19 cellular contexts compared by ENCODE assay signal in the genomic region with DNA sequence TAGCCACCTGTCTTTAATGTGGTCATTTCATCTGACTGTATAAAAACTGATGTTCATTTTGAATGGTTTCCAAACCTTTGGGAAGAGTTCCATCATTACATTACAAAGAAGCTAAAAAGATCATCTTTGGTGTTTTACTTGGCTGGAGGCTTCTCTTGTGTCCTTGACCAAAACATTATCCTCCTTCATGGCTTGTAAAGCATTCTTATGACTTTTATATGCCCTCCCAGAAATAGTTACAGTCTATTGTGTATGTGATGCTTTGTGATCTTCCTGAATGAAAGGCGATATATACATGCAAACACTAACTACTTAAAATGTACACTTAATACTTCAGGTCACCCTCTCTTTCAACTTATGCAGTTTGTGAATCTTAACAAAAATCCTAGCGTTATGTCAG.
A peak's percentile ranks its signal among the peaks of the same experiment; 100 is the strongest.
DNase-seq lines count a peak whose midpoint lies in the region; ATAC-seq and TF ChIP-seq lines count a peak whose summit lies in the region.
"Had no signal": no experiment of that assay in that cellular context is flagged by ENCODE, and none has a peak within 500 bp of the region (broad histone marks: within the 10 kb centered on the region; RNA-seq: fewer than 3 reads in every experiment).

No MANE protein-coding gene starts in this region.

- H3K4me3 Mint-ChIP-seq in progenitor cell of endocrine pancreas (ENCODE audit: low read depth) = peak overlapping the region; percentile 2
- no peak overlapping the region for H3K4me3 Mint-ChIP-seq in activated CD4-positive, alpha-beta memory T cell treated with anti-CD3 and anti-CD28 coated beads for 36 hours
- H3K4me3 Mint-ChIP-seq: CD4-positive, CD25-positive, alpha-beta regulatory T cell; CD8-positive, alpha-beta memory T cell; H9 had no signal

- H3K27me3 ChIP-seq in ascending aorta = no peaks in the 10 kb centered on the region
- H3K27me3 ChIP-seq in thoracic aorta (replicated peaks; ENCODE audit: insufficient read depth) = no peaks in the 10 kb centered on the region

- no peaks in the 10 kb centered on the region for H3K27me3 Mint-ChIP-seq in progenitor cell of endocrine pancreas
- H3K27me3 Mint-ChIP-seq in activated CD4-positive, alpha-beta memory T cell treated with anti-CD3 and anti-CD28 coated beads for 36 hours = peaks cover 17% of the 10 kb centered on the region

- no peaks in the 10 kb centered on the region for H3K9me3 Mint-ChIP-seq in progenitor cell of endocrine pancreas (ENCODE audit: low read depth)
- no peaks in the 10 kb centered on the region for H3K9me3 Mint-ChIP-seq in activated CD4-positive, alpha-beta memory T cell treated with anti-CD3 and anti-CD28 coated beads for 36 hours
- H3K9me3 Mint-ChIP-seq: CD4-positive, CD25-positive, alpha-beta regulatory T cell; H9 had no signal

- ATAC-seq in thoracic aorta (ENCODE audit: insufficient number of reproducible peaks, low FRiP score, low read depth) (no peak), HG02970 (IDR thresholded peaks at IDR 0.05; ENCODE audit: low FRiP score, unreplicated experiment) (no peak)

- intact Hi-C loops in ascending aorta (cut with DNase I) = no loop called here
- intact Hi-C loops in activated CD4-positive, alpha-beta memory T cell treated with anti-CD3 and anti-CD28 coated beads for 36 hours (cut with micrococcal nuclease) = no loop called here

- H3K4me1 ChIP-seq in HEK293 (ENCODE audit: control insufficient read depth, insufficient read depth, low read length) (peaks cover 3% of the 10 kb centered on the region; the same call in 1 of the 2 replicates), ascending aorta (peaks cover 3 to 37% of the 10 kb centered on the region in 2 donors), thoracic aorta (ENCODE audit: control insufficient read depth in 1 of 2, low read depth in 2 of 2) (peaks cover 25 to 69% of the 10 kb centered on the region in 2 donors)
- H3K4me1 ChIP-seq: BE2C had no signal

- no peak overlapping the region for H3K27ac Mint-ChIP-seq in progenitor cell of endocrine pancreas
- no peak overlapping the region for H3K27ac Mint-ChIP-seq in activated CD4-positive, alpha-beta memory T cell treated with anti-CD3 and anti-CD28 coated beads for 36 hours
- H3K27ac Mint-ChIP-seq: CD4-positive, CD25-positive, alpha-beta regulatory T cell; CD8-positive, alpha-beta memory T cell; H9 had no signal

- no peak overlapping the region for H3K27ac ChIP-seq in HEK293 (ENCODE audit: extremely low read depth, low read depth, low read length)
- peak overlapping the region; percentile 0 to 29 for H3K27ac ChIP-seq in ascending aorta
- peak overlapping the region in 1 of 2 donors; percentile 20 for H3K27ac ChIP-seq in thoracic aorta

- TF ChIP-seq CTCF in HEK293 (tag by site-specific recombination; IDR thresholded peaks at IDR 0.05) (no peak), ascending aorta (IDR thresholded peaks at IDR 0.05) (no peak), progenitor cell of endocrine pancreas (IDR thresholded peaks at IDR 0.05; ENCODE audit: unreplicated experiment) (no peak), thoracic aorta (IDR thresholded peaks at IDR 0.05) (no peak)

- H3K9me3 ChIP-seq in HEK293 (ENCODE audit: control insufficient read depth, insufficient read depth, low read depth, low read length) (no peaks in the 10 kb centered on the region), ascending aorta (no peaks in the 10 kb centered on the region), thoracic aorta (no peaks in the 10 kb centered on the region)
- H3K9me3 ChIP-seq: BE2C had no signal

- H3K36me3 Mint-ChIP-seq in progenitor cell of endocrine pancreas (ENCODE audit: insufficient read depth) = peaks cover 16% of the 10 kb centered on the region
- no peaks in the 10 kb centered on the region for H3K36me3 Mint-ChIP-seq in activated CD4-positive, alpha-beta memory T cell treated with anti-CD3 and anti-CD28 coated beads for 36 hours
- H3K36me3 Mint-ChIP-seq: CD4-positive, CD25-positive, alpha-beta regulatory T cell; CD8-positive, alpha-beta memory T cell had no signal

- H3K4me3 ChIP-seq in HEK293 (ENCODE audit: low read depth, low read length) = no peak overlapping the region
- peak overlapping the region in 1 of 2 donors; percentile 43 for H3K4me3 ChIP-seq in ascending aorta
- peak overlapping the region; percentile 55 for H3K4me3 ChIP-seq in thoracic aorta
- H3K4me3 ChIP-seq: K562 had no signal

- CTCF ChIA-PET in HEK293 (lab: Yijun Ruan, JAX) = interaction anchor here (1.0 kb wide), 1 partner anchor 201 kb away, joined by 3 read pairs; no protein-coding TSS in a partner anchor
- CTCF ChIA-PET in activated CD4-positive, alpha-beta memory T cell treated with anti-CD3 and anti-CD28 coated beads for 36 hours (lab: Charles Lee) = no interaction called here

- POLR2A ChIA-PET in HEK293 (lab: Yijun Ruan, JAX) = no interaction called here
- POLR2A ChIA-PET in activated CD4-positive, alpha-beta memory T cell treated with anti-CD3 and anti-CD28 coated beads for 36 hours (lab: Charles Lee) = no interaction called here

- no peaks in the 10 kb centered on the region for H3K36me3 ChIP-seq in HEK293 (ENCODE audit: control insufficient read depth in 2 of 2, insufficient read depth in 1 of 2, low read length in 2 of 2)
- no peaks in the 10 kb centered on the region for H3K36me3 ChIP-seq in ascending aorta
- no peaks in the 10 kb centered on the region for H3K36me3 ChIP-seq in thoracic aorta
- H3K36me3 ChIP-seq: BE2C had no signal

- H3K4me1 Mint-ChIP-seq in progenitor cell of endocrine pancreas (ENCODE audit: low read depth) = peaks cover 57% of the 10 kb centered on the region
- H3K4me1 Mint-ChIP-seq in activated CD4-positive, alpha-beta memory T cell treated with anti-CD3 and anti-CD28 coated beads for 36 hours (ENCODE audit: low read depth) = no peaks in the 10 kb centered on the region
- H3K4me1 Mint-ChIP-seq: CD4-positive, CD25-positive, alpha-beta regulatory T cell; CD8-positive, alpha-beta memory T cell; H9 had no signal

- no peak for DNase-seq in ascending aorta (ENCODE audit: low spot score in 2 of 2)
- no peak for DNase-seq in progenitor cell of endocrine pancreas (ENCODE audit: low spot score, unreplicated experiment)
- DNase-seq in thoracic aorta (ENCODE audit: low spot score) = no peak
- no peak for DNase-seq in NCI-H82 treated with DMSO at 0.1 percent for 48 hours (lab: John Stamatoyannopoulos, UW; ENCODE audit: unreplicated experiment)
- no peak for DNase-seq in activated CD4-positive, alpha-beta memory T cell treated with anti-CD3 and anti-CD28 coated beads for 36 hours
- DNase-seq: ACHN; BE2C; C1 segment of cervical spinal cord; CD4-positive, CD25-positive, alpha-beta regulatory T cell; CD8-positive, alpha-beta memory T cell; COR-L47; DMS153; DMS79 treated with DMSO at 0.1 percent for 48 hours; GF-D8; H9; IMR-90 had no signal

TF ChIP-seq in HEK293, 187 proteins besides CTCF, POLR2A, EP300 and RAD21:
- TF ChIP-seq FEZF1 (tag by site-specific recombination; IDR thresholded peaks at IDR 0.05) = peak; percentile 63
- TF ChIP-seq, protein P1, sequence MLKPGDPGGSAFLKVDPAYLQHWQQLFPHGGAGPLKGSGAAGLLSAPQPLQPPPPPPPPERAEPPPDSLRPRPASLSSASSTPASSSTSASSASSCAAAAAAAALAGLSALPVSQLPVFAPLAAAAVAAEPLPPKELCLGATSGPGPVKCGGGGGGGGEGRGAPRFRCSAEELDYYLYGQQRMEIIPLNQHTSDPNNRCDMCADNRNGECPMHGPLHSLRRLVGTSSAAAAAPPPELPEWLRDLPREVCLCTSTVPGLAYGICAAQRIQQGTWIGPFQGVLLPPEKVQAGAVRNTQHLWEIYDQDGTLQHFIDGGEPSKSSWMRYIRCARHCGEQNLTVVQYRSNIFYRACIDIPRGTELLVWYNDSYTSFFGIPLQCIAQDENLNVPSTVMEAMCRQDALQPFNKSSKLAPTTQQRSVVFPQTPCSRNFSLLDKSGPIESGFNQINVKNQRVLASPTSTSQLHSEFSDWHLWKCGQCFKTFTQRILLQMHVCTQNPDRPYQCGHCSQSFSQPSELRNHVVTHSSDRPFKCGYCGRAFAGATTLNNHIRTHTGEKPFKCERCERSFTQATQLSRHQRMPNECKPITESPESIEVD (tag by site-specific recombination; IDR thresholded peaks at IDR 0.05) = peak; percentile 5; the same call in 1 of the 2 replicates
- TF ChIP-seq IKZF3 (tag by site-specific recombination; IDR thresholded peaks at IDR 0.05) = no peak
TF ChIP-seq in HEK293: peak in this region for 2.
